ENCODE assay signal across 1 cellular context in the genomic region with DNA sequence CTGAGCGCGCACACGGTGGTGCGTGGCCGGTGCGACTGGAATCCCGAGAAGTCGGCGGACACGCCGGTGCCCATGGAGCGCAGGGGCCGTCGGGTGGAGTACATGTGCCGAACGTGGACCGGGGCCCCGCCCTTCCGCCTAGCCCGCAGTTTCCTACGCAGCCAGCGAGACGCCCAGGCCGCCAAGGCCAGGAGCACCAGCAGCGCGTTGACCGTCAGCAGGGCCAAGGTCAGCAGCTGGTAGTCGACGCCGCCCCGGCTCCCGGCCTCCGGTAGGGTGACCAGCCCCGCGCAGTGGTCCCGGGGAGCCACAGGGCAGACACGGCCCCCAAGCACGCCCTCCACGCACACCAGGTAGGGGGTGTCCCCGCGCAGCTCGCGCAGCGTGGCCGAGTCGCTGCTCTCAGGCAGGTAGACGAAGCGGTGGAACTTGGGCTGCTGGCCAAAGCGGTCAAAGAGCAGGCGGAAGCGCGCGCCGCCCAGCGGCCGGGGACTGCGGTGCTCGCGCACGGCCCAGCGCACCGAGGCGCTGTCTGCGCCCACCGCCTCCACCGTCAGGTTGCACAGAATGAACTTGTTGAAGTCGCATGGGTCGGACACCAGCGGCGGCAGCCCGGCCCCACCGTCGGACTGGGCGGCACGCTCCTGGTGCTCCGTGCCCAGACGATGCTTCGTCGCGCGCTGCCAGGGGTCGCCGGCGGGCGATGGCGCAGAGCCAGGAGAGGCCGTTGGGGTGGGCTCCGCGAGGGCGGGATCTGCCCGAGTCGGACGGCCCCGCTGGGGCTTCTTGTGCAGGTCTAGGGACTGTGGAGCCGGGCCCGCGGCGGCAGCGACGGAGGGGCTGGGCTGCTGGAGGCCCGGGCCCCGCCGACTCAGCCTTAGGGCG.
TF ChIP-seq lines count a peak whose summit lies in the region.

No MANE protein-coding gene starts in this region.

TF ChIP-seq in HepG2, 621 proteins besides CTCF, POLR2A, EP300 and RAD21 (continued from another document and continues in another):
- TF ChIP-seq, protein P1, sequence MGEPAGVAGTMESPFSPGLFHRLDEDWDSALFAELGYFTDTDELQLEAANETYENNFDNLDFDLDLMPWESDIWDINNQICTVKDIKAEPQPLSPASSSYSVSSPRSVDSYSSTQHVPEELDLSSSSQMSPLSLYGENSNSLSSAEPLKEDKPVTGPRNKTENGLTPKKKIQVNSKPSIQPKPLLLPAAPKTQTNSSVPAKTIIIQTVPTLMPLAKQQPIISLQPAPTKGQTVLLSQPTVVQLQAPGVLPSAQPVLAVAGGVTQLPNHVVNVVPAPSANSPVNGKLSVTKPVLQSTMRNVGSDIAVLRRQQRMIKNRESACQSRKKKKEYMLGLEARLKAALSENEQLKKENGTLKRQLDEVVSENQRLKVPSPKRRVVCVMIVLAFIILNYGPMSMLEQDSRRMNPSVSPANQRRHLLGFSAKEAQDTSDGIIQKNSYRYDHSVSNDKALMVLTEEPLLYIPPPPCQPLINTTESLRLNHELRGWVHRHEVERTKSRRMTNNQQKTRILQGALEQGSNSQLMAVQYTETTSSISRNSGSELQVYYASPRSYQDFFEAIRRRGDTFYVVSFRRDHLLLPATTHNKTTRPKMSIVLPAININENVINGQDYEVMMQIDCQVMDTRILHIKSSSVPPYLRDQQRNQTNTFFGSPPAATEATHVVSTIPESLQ (CRISPR knock-in tag; conservative IDR thresholded peaks at IDR 0.05), result 0 out of 2 replicates have a peak, but pooled peaks have one; percentile 75
- TF ChIP-seq, protein P2, sequence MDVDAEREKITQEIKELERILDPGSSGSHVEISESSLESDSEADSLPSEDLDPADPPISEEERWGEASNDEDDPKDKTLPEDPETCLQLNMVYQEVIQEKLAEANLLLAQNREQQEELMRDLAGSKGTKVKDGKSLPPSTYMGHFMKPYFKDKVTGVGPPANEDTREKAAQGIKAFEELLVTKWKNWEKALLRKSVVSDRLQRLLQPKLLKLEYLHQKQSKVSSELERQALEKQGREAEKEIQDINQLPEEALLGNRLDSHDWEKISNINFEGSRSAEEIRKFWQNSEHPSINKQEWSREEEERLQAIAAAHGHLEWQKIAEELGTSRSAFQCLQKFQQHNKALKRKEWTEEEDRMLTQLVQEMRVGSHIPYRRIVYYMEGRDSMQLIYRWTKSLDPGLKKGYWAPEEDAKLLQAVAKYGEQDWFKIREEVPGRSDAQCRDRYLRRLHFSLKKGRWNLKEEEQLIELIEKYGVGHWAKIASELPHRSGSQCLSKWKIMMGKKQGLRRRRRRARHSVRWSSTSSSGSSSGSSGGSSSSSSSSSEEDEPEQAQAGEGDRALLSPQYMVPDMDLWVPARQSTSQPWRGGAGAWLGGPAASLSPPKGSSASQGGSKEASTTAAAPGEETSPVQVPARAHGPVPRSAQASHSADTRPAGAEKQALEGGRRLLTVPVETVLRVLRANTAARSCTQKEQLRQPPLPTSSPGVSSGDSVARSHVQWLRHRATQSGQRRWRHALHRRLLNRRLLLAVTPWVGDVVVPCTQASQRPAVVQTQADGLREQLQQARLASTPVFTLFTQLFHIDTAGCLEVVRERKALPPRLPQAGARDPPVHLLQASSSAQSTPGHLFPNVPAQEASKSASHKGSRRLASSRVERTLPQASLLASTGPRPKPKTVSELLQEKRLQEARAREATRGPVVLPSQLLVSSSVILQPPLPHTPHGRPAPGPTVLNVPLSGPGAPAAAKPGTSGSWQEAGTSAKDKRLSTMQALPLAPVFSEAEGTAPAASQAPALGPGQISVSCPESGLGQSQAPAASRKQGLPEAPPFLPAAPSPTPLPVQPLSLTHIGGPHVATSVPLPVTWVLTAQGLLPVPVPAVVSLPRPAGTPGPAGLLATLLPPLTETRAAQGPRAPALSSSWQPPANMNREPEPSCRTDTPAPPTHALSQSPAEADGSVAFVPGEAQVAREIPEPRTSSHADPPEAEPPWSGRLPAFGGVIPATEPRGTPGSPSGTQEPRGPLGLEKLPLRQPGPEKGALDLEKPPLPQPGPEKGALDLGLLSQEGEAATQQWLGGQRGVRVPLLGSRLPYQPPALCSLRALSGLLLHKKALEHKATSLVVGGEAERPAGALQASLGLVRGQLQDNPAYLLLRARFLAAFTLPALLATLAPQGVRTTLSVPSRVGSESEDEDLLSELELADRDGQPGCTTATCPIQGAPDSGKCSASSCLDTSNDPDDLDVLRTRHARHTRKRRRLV (CRISPR knock-in tag; IDR thresholded peaks at IDR 0.05), result no peak
- no peak; the same call in 1 of the 2 replicates for TF ChIP-seq SP2 (CRISPR knock-in tag; IDR thresholded peaks at IDR 0.05)
- no peak for TF ChIP-seq RORA (CRISPR knock-in tag; IDR thresholded peaks at IDR 0.05)
- peak; percentile 99 for TF ChIP-seq ZNF607 (CRISPR knock-in tag; IDR thresholded peaks at IDR 0.05; ENCODE audit: borderline replicate concordance)
- TF ChIP-seq ZNF569 (CRISPR knock-in tag; IDR thresholded peaks at IDR 0.05; ENCODE audit: borderline replicate concordance), result peak; percentile 92; the same call in 1 of the 2 replicates
- no peak for TF ChIP-seq RBM39 (IDR thresholded peaks at IDR 0.05; ENCODE audit: low read depth, low read length, poor library complexity, severe bottlenecking)
- TF ChIP-seq ZNF17 (CRISPR knock-in tag; IDR thresholded peaks at IDR 0.05), result peak; percentile 73; the same call in 1 of the 2 replicates
- no peak for TF ChIP-seq CCAR2 (optimal IDR thresholded peaks at IDR 0.05; ENCODE audit: low read depth, low read length)
- peak; percentile 93; the same call in 1 of the 2 replicates for TF ChIP-seq ZNF33B (CRISPR knock-in tag; IDR thresholded peaks at IDR 0.05)
- TF ChIP-seq ARNT (IDR thresholded peaks at IDR 0.05), result no peak
- TF ChIP-seq ELF1 (CRISPR knock-in tag; IDR thresholded peaks at IDR 0.05), result peak; percentile 47; the same call in 1 of the 2 replicates
- peak; percentile 84; the same call in 1 of the 2 replicates for TF ChIP-seq ADNP (CRISPR knock-in tag; IDR thresholded peaks at IDR 0.05)
- TF ChIP-seq MYNN (CRISPR knock-in tag; IDR thresholded peaks at IDR 0.05; ENCODE audit: low read depth), result no peak
- TF ChIP-seq NPAS2 (CRISPR knock-in tag; IDR thresholded peaks at IDR 0.05; ENCODE audit: borderline replicate concordance), result no peak
- no peak for TF ChIP-seq NR2F6 (IDR thresholded peaks at IDR 0.05)
- TF ChIP-seq NR2F6 (CRISPR knock-in tag; IDR thresholded peaks at IDR 0.05), result peak; percentile 72
- TF ChIP-seq ZNF703 (CRISPR knock-in tag; IDR thresholded peaks at IDR 0.05; ENCODE audit: borderline replicate concordance), result peak; percentile 99
- no peak for TF ChIP-seq GPN1 (CRISPR knock-in tag; IDR thresholded peaks at IDR 0.05; ENCODE audit: borderline replicate concordance)
- no peak for TF ChIP-seq SIX4 (CRISPR knock-in tag; IDR thresholded peaks at IDR 0.05)
- TF ChIP-seq ZNF891 (CRISPR knock-in tag; IDR thresholded peaks at IDR 0.05), result peak; percentile 97
- TF ChIP-seq, protein P3, sequence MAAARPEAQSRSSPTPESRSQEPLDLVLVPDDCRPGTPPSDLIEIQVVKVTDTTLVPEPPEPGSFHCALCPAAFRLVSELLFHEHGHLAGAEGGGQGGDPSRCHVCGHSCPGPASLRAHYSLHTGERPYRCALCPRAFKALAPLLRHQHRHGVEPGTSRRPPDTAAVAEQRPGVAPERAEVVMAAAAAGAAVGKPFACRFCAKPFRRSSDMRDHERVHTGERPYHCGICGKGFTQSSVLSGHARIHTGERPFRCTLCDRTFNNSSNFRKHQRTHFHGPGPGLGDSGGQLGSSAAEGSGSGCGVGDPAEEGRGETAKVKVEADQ (CRISPR knock-in tag; IDR thresholded peaks at IDR 0.05; ENCODE audit: borderline replicate concordance), result peak; percentile 83; the same call in 1 of the 2 replicates
- TF ChIP-seq ZNF335 (CRISPR knock-in tag; IDR thresholded peaks at IDR 0.05), result no peak
- TF ChIP-seq AHDC1 (CRISPR knock-in tag; IDR thresholded peaks at IDR 0.05; ENCODE audit: borderline replicate concordance), result no peak; the same call in 1 of the 2 replicates
- peak; percentile 91 for TF ChIP-seq GABPB1 (CRISPR knock-in tag; IDR thresholded peaks at IDR 0.05)
- TF ChIP-seq NFKB2 (CRISPR knock-in tag; IDR thresholded peaks at IDR 0.05; ENCODE audit: borderline replicate concordance), result peak; percentile 93
- no peak for TF ChIP-seq MZF1 (CRISPR knock-in tag; IDR thresholded peaks at IDR 0.05; ENCODE audit: borderline replicate concordance)
- 0 out of 2 replicates have a peak, but pooled peaks have one; percentile 15 for TF ChIP-seq ZNF136 (CRISPR knock-in tag; IDR thresholded peaks at IDR 0.05; ENCODE audit: low read depth)
- TF ChIP-seq NFRKB (IDR thresholded peaks at IDR 0.05), result no peak
- no peak for TF ChIP-seq BCLAF1 (IDR thresholded peaks at IDR 0.05)
- TF ChIP-seq TCF12 (IDR thresholded peaks at IDR 0.05), result no peak
- TF ChIP-seq TCF12 (CRISPR knock-in tag; IDR thresholded peaks at IDR 0.05), result peak; percentile 64; the same call in 1 of the 2 replicates
- 0 out of 2 replicates have a peak, but pooled peaks have one; percentile 83 for TF ChIP-seq RARG (CRISPR knock-in tag; IDR thresholded peaks at IDR 0.05; ENCODE audit: low read depth)
- TF ChIP-seq ZBTB7A (CRISPR knock-in tag; IDR thresholded peaks at IDR 0.05), result peak; percentile 98
- TF ChIP-seq FLYWCH1 (CRISPR knock-in tag; IDR thresholded peaks at IDR 0.05), result peak; percentile 84
- peak; percentile 67 for TF ChIP-seq ZNF18 (CRISPR knock-in tag; IDR thresholded peaks at IDR 0.05; ENCODE audit: insufficient replicate concordance)
- TF ChIP-seq TBX2 (CRISPR knock-in tag; IDR thresholded peaks at IDR 0.05; ENCODE audit: borderline replicate concordance), result peak; percentile 95
- peak; percentile 98 for TF ChIP-seq RXRA (CRISPR knock-in tag; IDR thresholded peaks at IDR 0.05)
- peak; percentile 91 for TF ChIP-seq MEIS1 (CRISPR knock-in tag; IDR thresholded peaks at IDR 0.05; ENCODE audit: borderline replicate concordance)
- TF ChIP-seq KLF15 (CRISPR knock-in tag; IDR thresholded peaks at IDR 0.05; ENCODE audit: borderline replicate concordance), result peak; percentile 78
- TF ChIP-seq, protein P4, sequence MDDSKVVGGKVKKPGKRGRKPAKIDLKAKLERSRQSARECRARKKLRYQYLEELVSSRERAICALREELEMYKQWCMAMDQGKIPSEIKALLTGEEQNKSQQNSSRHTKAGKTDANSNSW (CRISPR knock-in tag; IDR thresholded peaks at IDR 0.05; ENCODE audit: borderline replicate concordance), result peak; percentile 83; the same call in 1 of the 2 replicates
- TF ChIP-seq ZNF432 (CRISPR knock-in tag; IDR thresholded peaks at IDR 0.05; ENCODE audit: borderline replicate concordance), result no peak
